32 cellular contexts compared by ENCODE assay signal in the genomic region with DNA sequence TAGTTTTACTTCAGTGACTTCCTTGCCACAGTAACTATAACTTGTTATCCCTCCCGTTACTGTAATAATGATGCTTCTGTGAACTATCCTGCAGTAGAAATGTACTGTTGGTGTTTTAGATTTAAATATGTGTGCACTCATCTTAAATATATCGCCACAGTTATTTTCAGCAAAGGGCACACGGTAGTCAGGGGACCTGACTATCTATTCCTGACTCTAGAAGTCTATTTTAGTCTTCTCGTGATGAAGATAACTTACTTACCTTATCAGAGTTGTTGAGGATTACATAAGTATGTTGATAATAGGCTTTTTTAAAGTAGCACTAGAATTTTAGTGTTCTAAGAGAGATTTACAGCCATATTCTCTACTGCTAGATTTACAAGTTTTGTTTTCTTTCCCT.
"Had no signal": no experiment of that assay in that cellular context is flagged by ENCODE, and none has a peak within 500 bp of the region (broad histone marks: within the 10 kb centered on the region; RNA-seq: fewer than 3 reads in every experiment).

No MANE protein-coding gene starts in this region.

- ATAC-seq: activated CD4-positive, alpha-beta T cell treated with anti-CD3 and anti-CD28 coated beads for 36 hours; activated CD8-positive, alpha-beta memory T cell treated with anti-CD3 and anti-CD28 coated beads, Interleukin-2, amount 10 ng/mL, durations not matched to agents 7 days and 5 days; activated CD8-positive, alpha-beta T cell treated with anti-CD3 and anti-CD28 coated beads, Interleukin-2, amount 10 ng/mL, durations not matched to agents 7 days and 5 days; activated naive CD8-positive, alpha-beta T cell treated with anti-CD3 and anti-CD28 coated beads, Interleukin-2, amount 50 U/mL, for 24 hours; body of pancreas; esophagus mucosa; T-helper 17 cell had no signal

- H3K9me3 Mint-ChIP-seq: activated CD4-positive, alpha-beta memory T cell treated with anti-CD3 and anti-CD28 coated beads for 36 hours; activated CD4-positive, alpha-beta T cell treated with anti-CD3 and anti-CD28 coated beads, Interleukin-2, amount 10 ng/mL, durations not matched to agents 24 days and 14 days; activated naive CD4-positive, alpha-beta T cell treated with anti-CD3 and anti-CD28 coated beads for 36 hours; activated naive CD4-positive, alpha-beta T cell treated with anti-CD3 and anti-CD28 coated beads, Interleukin-2, amount 50 U/mL, for 24 hours; activated naive CD8-positive, alpha-beta T cell treated with anti-CD3 and anti-CD28 coated beads for 36 hours; activated naive CD8-positive, alpha-beta T cell treated with anti-CD3 and anti-CD28 coated beads, Interleukin-2, amount 50 U/mL, for 24 hours; activated T-cell treated with anti-CD3 and anti-CD28 coated beads, Interleukin-2, amount 50 U/mL, for 24 hours; activated T-helper 2 cell treated with anti-CD3 and anti-CD28 coated beads, Interferon-gamma antibody, Interleukin-2, Interleukin-4, amounts not matched to agents 10 μg/mL and 5 μg/mL and 100 μg/mL, durations not matched to agents 14 hours and 24 hours and 36 hours; central memory CD8-positive, alpha-beta T cell; dendritic cell treated with granulocyte-macrophage colony-stimulating factor and Interleukin-4, amounts not matched to agents 40 ng/mL and 50 ng/mL, for 4 days; endodermal cell; T-helper 2 cell treated with Interferon-gamma antibody and Interleukin-4, amounts not matched to agents 5 μg/mL and 100 μg/mL, for 36 hours had no signal

- H3K9me3 ChIP-seq: adrenal gland, body of pancreas had no signal

- H3K27ac ChIP-seq: adrenal gland, body of pancreas, coronary artery, dorsolateral prefrontal cortex, WERI-Rb-1 had no signal

- H3K4me1 ChIP-seq: adrenal gland, body of pancreas had no signal

- H3K4me3 ChIP-seq: adrenal gland, body of pancreas, coronary artery, dorsolateral prefrontal cortex had no signal

- H3K27me3 ChIP-seq: adrenal gland, body of pancreas, dorsolateral prefrontal cortex had no signal

- H3K27ac Mint-ChIP-seq: activated CD4-positive, alpha-beta memory T cell treated with anti-CD3 and anti-CD28 coated beads for 36 hours; activated CD4-positive, alpha-beta T cell treated with anti-CD3 and anti-CD28 coated beads for 36 hours; activated CD4-positive, alpha-beta T cell treated with anti-CD3 and anti-CD28 coated beads, Interleukin-2, amount 10 ng/mL, durations not matched to agents 24 days and 14 days; activated CD8-positive, alpha-beta memory T cell treated with anti-CD3 and anti-CD28 coated beads, Interleukin-2, amount 10 ng/mL, durations not matched to agents 7 days and 5 days; activated CD8-positive, alpha-beta T cell treated with anti-CD3 and anti-CD28 coated beads, Interleukin-2, amount 10 ng/mL, durations not matched to agents 7 days and 5 days; activated naive CD4-positive, alpha-beta T cell treated with anti-CD3 and anti-CD28 coated beads for 36 hours; activated naive CD4-positive, alpha-beta T cell treated with anti-CD3 and anti-CD28 coated beads, Interleukin-2, amount 50 U/mL, for 24 hours; activated naive CD8-positive, alpha-beta T cell treated with anti-CD3 and anti-CD28 coated beads for 36 hours; activated naive CD8-positive, alpha-beta T cell treated with anti-CD3 and anti-CD28 coated beads, Interleukin-2, amount 50 U/mL, for 24 hours; activated T-cell treated with anti-CD3 and anti-CD28 coated beads, Interleukin-2, amount 50 U/mL, for 24 hours; activated T-helper 2 cell treated with anti-CD3 and anti-CD28 coated beads, Interferon-gamma antibody, Interleukin-2, Interleukin-4, amounts not matched to agents 10 μg/mL and 5 μg/mL and 100 μg/mL, durations not matched to agents 14 hours and 24 hours and 36 hours; dendritic cell treated with granulocyte-macrophage colony-stimulating factor and Interleukin-4, amounts not matched to agents 40 ng/mL and 50 ng/mL, for 4 days; endodermal cell; T-helper 17 cell; T-helper 2 cell treated with Interferon-gamma antibody and Interleukin-4, amounts not matched to agents 5 μg/mL and 100 μg/mL, for 36 hours had no signal

- DNase-seq: activated CD4-positive, alpha-beta memory T cell treated with anti-CD3 and anti-CD28 coated beads for 36 hours; activated CD4-positive, alpha-beta T cell treated with anti-CD3 and anti-CD28 coated beads for 36 hours; activated CD4-positive, alpha-beta T cell treated with anti-CD3 and anti-CD28 coated beads, Interleukin-2, amount 10 ng/mL, durations not matched to agents 24 days and 14 days; activated CD4-positive, CD25-positive, alpha-beta regulatory T cell; activated CD4-positive, CD25-positive, alpha-beta regulatory T cell treated with anti-CD3 and anti-CD28 coated beads, Interleukin-2, amount 50 U/mL, for 72 hours; activated CD8-positive, alpha-beta memory T cell treated with anti-CD3 and anti-CD28 coated beads, Interleukin-2, amount 10 ng/mL, durations not matched to agents 7 days and 5 days; activated CD8-positive, alpha-beta memory T cell treated with anti-CD3 and anti-CD28 coated beads, Interleukin-2, amount 50 U/mL, for 4 hours; activated CD8-positive, alpha-beta T cell treated with anti-CD3 and anti-CD28 coated beads, Interleukin-2, amount 10 ng/mL, durations not matched to agents 7 days and 5 days; activated effector memory CD4-positive, alpha-beta T cell treated with anti-CD3 and anti-CD28 coated beads, Interleukin-2, amount 50 U/mL, for 16 hours; activated naive CD4-positive, alpha-beta T cell treated with anti-CD3 and anti-CD28 coated beads for 36 hours; activated naive CD8-positive, alpha-beta T cell treated with anti-CD3 and anti-CD28 coated beads for 36 hours; activated naive CD8-positive, alpha-beta T cell treated with anti-CD3 and anti-CD28 coated beads, Interleukin-2, amount 50 U/mL, for 24 hours; activated T-cell treated with anti-CD3 and anti-CD28 coated beads, Interleukin-2, amount 50 U/mL, for 24 hours; adrenal gland; amygdala; aorta; body of pancreas; dorsolateral prefrontal cortex; effector memory CD4-positive, alpha-beta T cell; endodermal cell; foreskin fibroblast; T-helper 1 cell; T-helper 17 cell; T1000; WERI-Rb-1 had no signal

- H3K4me1 Mint-ChIP-seq: activated CD4-positive, alpha-beta T cell treated with anti-CD3 and anti-CD28 coated beads for 36 hours; activated CD4-positive, alpha-beta T cell treated with anti-CD3 and anti-CD28 coated beads, Interleukin-2, amount 10 ng/mL, durations not matched to agents 24 days and 14 days; activated CD8-positive, alpha-beta memory T cell treated with anti-CD3 and anti-CD28 coated beads, Interleukin-2, amount 10 ng/mL, durations not matched to agents 7 days and 5 days; activated naive CD4-positive, alpha-beta T cell treated with anti-CD3 and anti-CD28 coated beads, Interleukin-2, amount 50 U/mL, for 24 hours; activated naive CD8-positive, alpha-beta T cell treated with anti-CD3 and anti-CD28 coated beads for 36 hours; activated naive CD8-positive, alpha-beta T cell treated with anti-CD3 and anti-CD28 coated beads, Interleukin-2, amount 50 U/mL, for 24 hours; central memory CD8-positive, alpha-beta T cell; T-helper 17 cell had no signal

- H3K4me3 Mint-ChIP-seq: activated CD4-positive, alpha-beta memory T cell treated with anti-CD3 and anti-CD28 coated beads for 36 hours; activated CD4-positive, alpha-beta T cell treated with anti-CD3 and anti-CD28 coated beads for 36 hours; activated CD4-positive, alpha-beta T cell treated with anti-CD3 and anti-CD28 coated beads, Interleukin-2, amount 10 ng/mL, durations not matched to agents 24 days and 14 days; activated CD8-positive, alpha-beta memory T cell treated with anti-CD3 and anti-CD28 coated beads, Interleukin-2, amount 10 ng/mL, durations not matched to agents 7 days and 5 days; activated CD8-positive, alpha-beta T cell treated with anti-CD3 and anti-CD28 coated beads, Interleukin-2, amount 10 ng/mL, durations not matched to agents 7 days and 5 days; activated naive CD4-positive, alpha-beta T cell treated with anti-CD3 and anti-CD28 coated beads for 36 hours; activated naive CD4-positive, alpha-beta T cell treated with anti-CD3 and anti-CD28 coated beads, Interleukin-2, amount 50 U/mL, for 24 hours; activated naive CD8-positive, alpha-beta T cell treated with anti-CD3 and anti-CD28 coated beads for 36 hours; activated naive CD8-positive, alpha-beta T cell treated with anti-CD3 and anti-CD28 coated beads, Interleukin-2, amount 50 U/mL, for 24 hours; activated T-cell treated with anti-CD3 and anti-CD28 coated beads, Interleukin-2, amount 50 U/mL, for 24 hours; central memory CD8-positive, alpha-beta T cell; dendritic cell treated with granulocyte-macrophage colony-stimulating factor and Interleukin-4, amounts not matched to agents 40 ng/mL and 50 ng/mL, for 4 days; endodermal cell; T-helper 17 cell; T-helper 2 cell treated with Interferon-gamma antibody and Interleukin-4, amounts not matched to agents 5 μg/mL and 100 μg/mL, for 36 hours had no signal

- H3K27me3 Mint-ChIP-seq: activated CD4-positive, alpha-beta memory T cell treated with anti-CD3 and anti-CD28 coated beads for 36 hours; activated CD4-positive, alpha-beta T cell treated with anti-CD3 and anti-CD28 coated beads for 36 hours; activated CD4-positive, alpha-beta T cell treated with anti-CD3 and anti-CD28 coated beads, Interleukin-2, amount 10 ng/mL, durations not matched to agents 24 days and 14 days; activated CD8-positive, alpha-beta memory T cell treated with anti-CD3 and anti-CD28 coated beads, Interleukin-2, amount 10 ng/mL, durations not matched to agents 7 days and 5 days; activated naive CD4-positive, alpha-beta T cell treated with anti-CD3 and anti-CD28 coated beads, Interleukin-2, amount 50 U/mL, for 24 hours; activated naive CD8-positive, alpha-beta T cell treated with anti-CD3 and anti-CD28 coated beads for 36 hours; activated naive CD8-positive, alpha-beta T cell treated with anti-CD3 and anti-CD28 coated beads, Interleukin-2, amount 50 U/mL, for 24 hours; activated T-cell treated with anti-CD3 and anti-CD28 coated beads, Interleukin-2, amount 50 U/mL, for 24 hours; central memory CD8-positive, alpha-beta T cell; dendritic cell treated with granulocyte-macrophage colony-stimulating factor and Interleukin-4, amounts not matched to agents 40 ng/mL and 50 ng/mL, for 4 days; T-helper 17 cell had no signal

- H3K36me3 ChIP-seq: adrenal gland had no signal

- H3K36me3 Mint-ChIP-seq: activated naive CD4-positive, alpha-beta T cell treated with anti-CD3 and anti-CD28 coated beads, Interleukin-2, amount 50 U/mL, for 24 hours had no signal
